8 cellular contexts compared by ENCODE assay signal in genomic region chr3:16265455-16265786, GRCh38. TPM values are rescaled to one million over a fixed set of nuclear protein-coding genes. Genes with fewer than 3 reads are reported as not detected.
DNase-seq lines count a peak whose midpoint lies in the region; ATAC-seq and TF ChIP-seq lines count a peak whose summit lies in the region.

No MANE protein-coding gene starts in this region.

- H3K27ac Mint-ChIP-seq in chondrocyte (ENCODE audit: unreplicated experiment): peak overlapping the region; percentile 99

- ATAC-seq in GM18867 (IDR thresholded peaks at IDR 0.05; ENCODE audit: unreplicated experiment): no peak
- ATAC-seq in HG02623 (IDR thresholded peaks at IDR 0.05; ENCODE audit: unreplicated experiment): no peak

- no peak for TF ChIP-seq CTCF in A673 (conservative IDR thresholded peaks at IDR 0.05; ENCODE audit: low read depth, low read length)
- TF ChIP-seq CTCF in chondrocyte (IDR thresholded peaks at IDR 0.05): no peak

- CTCF ChIA-PET in A673 (lab: Charles Lee): interaction anchor here (1.1 kb wide), 1 partner anchor 18 kb away, joined by 3 read pairs; no protein-coding TSS in a partner anchor

- H3K4me3 Mint-ChIP-seq in chondrocyte (ENCODE audit: unreplicated experiment): peak overlapping the region; percentile 88

- H3K4me3 ChIP-seq in A673 (ENCODE audit: low read depth, low read length, poor library complexity, severe bottlenecking) (peak overlapping the region; percentile 85), muscle layer of colon (ENCODE audit: low read depth in 1 of 2, low read length in 2 of 2) (peak overlapping the region; percentile 88 to 98)
- peak overlapping the region; percentile 98 for H3K4me3 ChIP-seq in Jurkat, Clone E6-1 (ENCODE audit: low read length)

- intact Hi-C loops in A673 (cut with micrococcal nuclease; ENCODE audit: unreplicated experiment): no loop called here

- H3K36me3 ChIP-seq in A673 (ENCODE audit: insufficient read depth, low read length, poor library complexity, severe bottlenecking) (peaks cover 5% of the 10 kb centered on the region), muscle layer of colon (ENCODE audit: insufficient read depth, low read length) (peaks cover 4% of the 10 kb centered on the region)

- DNase-seq in A673 (ENCODE audit: low spot score) (no peak), chondrocyte (ENCODE audit: low spot score) (no peak), kidney glomerular epithelial cell (lab: John Stamatoyannopoulos, UW) (no peak), NOMO-1 treated with dmso at 0.1 percent for 144 hours (lab: John Stamatoyannopoulos, UW; ENCODE audit: unreplicated experiment) (no peak)
- no peak for DNase-seq in Jurkat, Clone E6-1 (ENCODE audit: low read depth, low spot score)

- H3K27me3 ChIP-seq in A673 (replicated peaks; ENCODE audit: insufficient read depth, low read depth, low read length, poor library complexity) (no peaks in the 10 kb centered on the region), muscle layer of colon (ENCODE audit: control insufficient read depth in 1 of 2, insufficient read depth in 2 of 2, low read length in 2 of 2) (no peaks in the 10 kb centered on the region)

- H3K36me3 Mint-ChIP-seq in chondrocyte (ENCODE audit: low read depth): no peaks in the 10 kb centered on the region

- TSS peak; percentile 75 for BruUV-seq in A673 (replicated peaks; lab: Mats Ljungman, UMichigan)

- H3K9me3 Mint-ChIP-seq in chondrocyte (ENCODE audit: low read depth): no peaks in the 10 kb centered on the region

- H3K4me1 ChIP-seq in A673 (ENCODE audit: insufficient read depth, low read length, poor library complexity, severe bottlenecking) (peaks cover 12% of the 10 kb centered on the region), muscle layer of colon (ENCODE audit: insufficient read depth, low read length) (peaks cover 28% of the 10 kb centered on the region)

- H3K27me3 Mint-ChIP-seq in chondrocyte (ENCODE audit: low read depth): no peaks in the 10 kb centered on the region

- peak overlapping the region; percentile 89 for H3K27ac ChIP-seq in A673 (ENCODE audit: low read depth, low read length, poor library complexity, severe bottlenecking)
- H3K27ac ChIP-seq in muscle layer of colon (ENCODE audit: low read depth, low read length): peak overlapping the region; percentile 84

- POLR2A ChIA-PET in A673 (lab: Charles Lee; ENCODE audit: low non-redundant PET): no interaction called here

- H3K9ac ChIP-seq in muscle layer of colon (ENCODE audit: low read length): peak overlapping the region; percentile 98

- H3K9me3 ChIP-seq in A673 (ENCODE audit: low read depth, low read length, poor library complexity, severe bottlenecking) (no peaks in the 10 kb centered on the region), muscle layer of colon (ENCODE audit: low read length) (no peaks in the 10 kb centered on the region)

- H3K4me1 Mint-ChIP-seq in chondrocyte (ENCODE audit: low read depth): peaks cover 33% of the 10 kb centered on the region

RNA-seq across cellular contexts. Expression of gene OXNAD1, which starts 0.4 kb away (rescaled TPM):
- total RNA-seq in A673 (2021): 19.8 and 21.5 TPM in 2 replicates
- 15.0 TPM for polyA plus RNA-seq in Jurkat, Clone E6-1 (2012; ENCODE audit: insufficient read depth, insufficient read length)
- 6.4 to 8.1 TPM (median 6.7 TPM) in 3 replicates for total RNA-seq in chondrocyte

RNA-seq across cellular contexts. Expression of gene DPH3, which starts 0.7 kb away (rescaled TPM):
- total RNA-seq in A673 (2021) (24.0 and 26.4 TPM in 2 replicates), chondrocyte (19.8 to 23.8 TPM (median 20.5 TPM) in 3 replicates)
- polyA plus RNA-seq in Jurkat, Clone E6-1 (2012; ENCODE audit: insufficient read depth, insufficient read length): 24.7 TPM
